ENCODE assay signal across 8 cellular contexts in the genomic region with DNA sequence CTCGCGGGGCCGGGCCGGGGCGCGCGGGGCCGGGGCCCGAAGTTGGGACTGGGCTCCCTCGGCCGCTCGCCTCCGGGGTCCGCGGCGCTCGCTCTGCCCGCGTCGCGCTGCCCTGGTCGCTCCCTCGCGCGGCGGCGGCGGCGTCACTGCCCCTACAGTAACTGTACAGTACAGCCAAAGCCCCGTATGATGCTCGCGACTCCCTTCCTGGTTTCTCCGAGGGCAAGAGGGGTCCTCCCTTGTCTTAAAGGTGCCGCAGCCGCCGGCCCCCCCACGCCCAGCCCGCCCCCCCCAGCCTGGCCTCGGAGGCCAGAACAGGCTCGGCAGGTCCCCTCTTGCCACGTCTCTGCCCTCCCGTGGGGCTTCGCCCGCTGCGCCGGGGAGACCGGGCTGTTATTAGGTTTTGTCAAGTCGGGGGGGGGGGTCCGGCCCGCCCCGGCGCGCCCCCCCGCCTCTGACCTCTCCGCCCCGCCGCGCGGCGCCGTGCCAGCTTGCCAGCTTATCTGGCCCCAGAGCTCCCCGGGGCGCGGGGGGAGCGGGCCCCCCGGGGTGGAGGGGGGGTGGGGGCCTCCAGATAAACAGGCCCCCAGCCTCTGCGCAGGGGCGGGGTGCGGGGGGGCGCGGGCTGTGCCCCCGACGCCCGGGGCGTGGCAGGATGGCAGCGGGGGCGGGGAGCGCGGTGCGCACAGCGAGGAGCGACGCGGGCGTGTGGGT. TPM values are rescaled to one million over a fixed set of nuclear protein-coding genes. Genes with fewer than 3 reads are reported as not detected.
A peak's percentile ranks its signal among the peaks of the same experiment; 100 is the strongest.
DNase-seq lines count a peak whose midpoint lies in the region; ATAC-seq and TF ChIP-seq lines count a peak whose summit lies in the region.

A gene (minus strand): TSS at position 218 of the 714 bp plus-strand sequence. CDS start 11,667 bp downstream, outside the sequence.

- H3K27ac ChIP-seq in SJSA1 (peak within 1 kb of the TSS; percentile 42; the same call in 1 of the 2 replicates), thoracic aorta (peak within 1 kb of the TSS; percentile 79 to 88)

- peak within 1 kb of the TSS; percentile 95 for H3K4me3 ChIP-seq in SJSA1
- peak within 1 kb of the TSS; percentile 99 for H3K4me3 ChIP-seq in thoracic aorta

- TF ChIP-seq CTCF in neural crest cell (conservative IDR thresholded peaks at IDR 0.05) (no peak), thoracic aorta (IDR thresholded peaks at IDR 0.05) (no peak)

- H3K4me1 ChIP-seq in SJSA1 (replicated peaks) (peaks cover 18% of the 10 kb centered on the region), thoracic aorta (ENCODE audit: control insufficient read depth in 1 of 2, low read depth in 2 of 2) (peaks cover 22 to 28% of the 10 kb centered on the region in 2 donors)

- H3K9me3 ChIP-seq in SJSA1 (replicated peaks), result no peaks in the 10 kb centered on the region
- no peaks in the 10 kb centered on the region for H3K9me3 ChIP-seq in thoracic aorta

- peak; percentile 85 for DNase-seq in D341Med (ENCODE audit: low spot score)
- DNase-seq in Kasumi-1 (lab: John Stamatoyannopoulos, UW), result peak; percentile 83 to 86
- DNase-seq in SJSA1 (ENCODE audit: low read depth in 1 of 2, low spot score in 2 of 2), result peak; percentile 49 to 85
- peak in 3 of 4 experiments; percentile 40 to 81 (median 76) for DNase-seq in activated naive CD4-positive, alpha-beta T cell (lab: John Stamatoyannopoulos, UW)
- DNase-seq in foreskin melanocyte, result peak; percentile 62
- peak; percentile 59 for DNase-seq in neural crest cell (ENCODE audit: low read depth, low spot score)
- peak; percentile 80 for DNase-seq in thoracic aorta (ENCODE audit: low spot score)

- H3K27me3 ChIP-seq in SJSA1 (replicated peaks) (0 out of 2 replicates have a peak, but pooled peaks cover 4% of the 10 kb centered on the region), thoracic aorta (replicated peaks; ENCODE audit: insufficient read depth) (no peaks in the 10 kb centered on the region)

- peaks cover 29% of the 10 kb centered on the region for H3K27me3 Mint-ChIP-seq in neural crest cell (ENCODE audit: low read depth)

- H3K4me3 Mint-ChIP-seq in neural crest cell, result peak within 1 kb of the TSS; percentile 81

- H3K36me3 ChIP-seq in SJSA1 (peaks cover 36% of the 10 kb centered on the region), thoracic aorta (no peaks in the 10 kb centered on the region)

- H3K36me3 Mint-ChIP-seq in neural crest cell (ENCODE audit: low read depth), result no peaks in the 10 kb centered on the region

- peak; percentile 55 for ATAC-seq in thoracic aorta (ENCODE audit: insufficient number of reproducible peaks, low FRiP score, low read depth)
- ATAC-seq in GM21381 (IDR thresholded peaks at IDR 0.05; ENCODE audit: unreplicated experiment), result no peak

- H3K27ac Mint-ChIP-seq in neural crest cell (ENCODE audit: unreplicated experiment), result no peak within 1 kb of the TSS

- peaks cover 16% of the 10 kb centered on the region for H3K4me1 Mint-ChIP-seq in neural crest cell

- H3K9me3 Mint-ChIP-seq in neural crest cell, result no peaks in the 10 kb centered on the region

RNA-seq across cellular contexts. Expression of the gene that starts here (rescaled TPM):
- total RNA-seq in SJSA1 (2014; rRNA removed; shearing (Covaris generic)), result 15.9 and 20.7 TPM in 2 replicates
- total RNA-seq in neural crest cell (15.2 and 15.7 TPM in 2 replicates), thoracic aorta (10 to 100 TPM; 85.1 to 91.9 TPM)
